Comparison of ENCODE assay signal across 9 cellular contexts in the genomic region with DNA sequence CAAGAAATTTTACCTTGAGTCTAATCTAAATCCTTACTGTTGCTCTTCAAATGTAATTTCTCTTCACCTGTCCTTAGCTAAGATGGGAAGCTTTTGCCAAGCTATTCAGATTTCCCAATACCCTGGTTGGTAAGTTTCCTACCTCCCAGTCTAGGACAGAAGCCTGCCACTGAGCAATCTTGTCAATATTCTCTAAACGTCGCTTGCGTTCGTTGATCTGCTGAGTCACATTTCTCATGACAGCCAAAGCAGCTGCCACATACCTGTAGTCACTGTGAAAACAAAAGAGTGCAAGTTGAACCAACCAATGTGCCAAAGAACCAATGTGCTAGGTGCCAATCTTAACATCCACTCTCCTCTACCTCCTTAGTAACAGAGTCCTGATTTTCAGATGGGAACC.
"Had no signal": no experiment of that assay in that cellular context is flagged by ENCODE, and none has a peak within 500 bp of the region (broad histone marks: within the 10 kb centered on the region; RNA-seq: fewer than 3 reads in every experiment).

No MANE protein-coding gene starts in this region.

- DNase-seq: GM23248, GOT3, H7, H9, HCEC 1CT, HFFc6 had no signal

- H3K4me3 Mint-ChIP-seq: GM23338, H9, HFFc6 had no signal

- H3K4me3 ChIP-seq: GM23248, GM23338, HAP-1 had no signal

- H3K27ac Mint-ChIP-seq: GM23338, H9, HFFc6 had no signal

- H3K4me1 Mint-ChIP-seq: GM23338, H9 had no signal

- ATAC-seq: GM23338, HCT116 had no signal

- H3K9me3 Mint-ChIP-seq: GM23338, HFFc6 had no signal

- H3K27ac ChIP-seq: GM23248 had no signal

- H3K9me3 ChIP-seq: HAP-1 had no signal

- H3K4me1 ChIP-seq: HAP-1 had no signal
